8 cellular contexts compared by ENCODE assay signal in the genomic region with DNA sequence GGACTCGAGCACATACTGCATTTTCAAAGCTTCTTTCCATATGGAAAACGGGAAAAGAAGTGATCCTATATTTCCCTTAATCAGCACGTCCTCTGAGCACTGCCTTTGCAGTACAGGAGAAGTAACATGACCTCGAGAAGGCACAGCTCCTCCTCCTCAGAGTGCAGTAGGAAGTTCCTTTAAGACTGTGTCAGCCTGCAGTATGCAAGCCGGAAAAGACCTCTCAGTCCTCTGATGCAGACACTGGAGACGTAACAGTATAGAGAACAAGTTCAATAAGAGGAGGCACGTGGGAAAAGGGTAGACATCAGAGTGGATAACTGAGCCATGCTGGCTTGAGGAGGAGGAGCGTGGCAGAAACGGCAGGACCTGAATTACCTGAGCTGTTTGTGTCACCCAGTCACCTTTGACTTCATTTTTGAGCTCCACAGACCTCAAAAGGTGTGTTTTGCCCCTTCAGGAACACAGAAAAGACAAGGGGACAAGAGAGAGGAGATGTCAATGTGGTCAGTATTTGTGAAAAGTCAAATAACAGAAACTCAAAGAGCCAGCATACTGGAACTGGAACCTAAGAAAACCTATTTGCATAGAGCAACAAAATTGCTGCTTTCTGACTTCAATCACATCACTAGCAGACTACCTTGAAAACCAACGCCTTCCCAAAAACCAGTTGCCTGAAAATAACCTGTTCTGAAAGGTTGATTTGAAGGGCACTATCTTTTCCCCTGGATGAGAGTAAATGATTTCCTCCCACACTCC. TPM values are rescaled to one million over a fixed set of nuclear protein-coding genes. Genes with fewer than 3 reads are reported as not detected.
DNase-seq lines count a peak whose midpoint lies in the region; ATAC-seq, FAIRE-seq and TF ChIP-seq lines count a peak whose summit lies in the region.

No MANE protein-coding gene starts in this region.

- POLR2A ChIA-PET in WTC11 (lab: Charles Lee) (no interaction called here), H1 (lab: Charles Lee; ENCODE audit: partially characterized antibody) (interaction anchor here (0.6 to 0.9 kb wide), 2 partner anchors 17 to 1129 kb away, joined by 3 read pairs; no protein-coding TSS in a partner anchor)
- POLR2A ChIA-PET in naive thymus-derived CD4-positive, alpha-beta T cell (lab: Charles Lee) = interaction anchor here (0.5 to 1.9 kb wide), 7 partner anchors 21 to 195 kb away, joined by 3 to 14 read pairs (median 3); partner anchors contain the start of gene IRF2

- H3K27me3 Mint-ChIP-seq in WTC11 (ENCODE audit: low read depth) = no peaks in the 10 kb centered on the region
- no peaks in the 10 kb centered on the region for H3K27me3 Mint-ChIP-seq in naive thymus-derived CD4-positive, alpha-beta T cell

- TF ChIP-seq EP300 in H1 (IDR thresholded peaks at IDR 0.05; ENCODE audit: borderline replicate concordance in 1 of 2, low read depth in 2 of 2, low read length in 2 of 2) = no peak

- H4K8ac ChIP-seq in H1 (ENCODE audit: extremely low read depth, insufficient read depth, low read length) = no peak overlapping the region

- no peak for TF ChIP-seq CTCF in WTC11 (IDR thresholded peaks at IDR 0.05)
- no peak for TF ChIP-seq CTCF in H1 (IDR thresholded peaks at IDR 0.05; ENCODE audit: control extremely low read depth in 1 of 3, insufficient read depth in 1 of 3, low read depth in 1 of 3, low read length in 3 of 3)

- H4K91ac ChIP-seq in H1 (replicated peaks; ENCODE audit: insufficient read length, low read length) = no peak overlapping the region

- H3K18ac ChIP-seq in H1 (ENCODE audit: extremely low read depth, low read length) = no peak overlapping the region

- H3K4me3 Mint-ChIP-seq in WTC11 = no peak overlapping the region; the same call in 1 of the 2 replicates
- H3K4me3 Mint-ChIP-seq in naive thymus-derived CD4-positive, alpha-beta T cell = peak overlapping the region; percentile 22 to 86 (median 70)

- 0 out of 2 replicates have a peak overlapping the region, but pooled peaks have one; percentile 44 for H2BK20ac ChIP-seq in H1 (ENCODE audit: low read length)

- H3K79me1 ChIP-seq in H1 (ENCODE audit: low read depth, low read length) = peaks cover 6% of the 10 kb centered on the region; the same call in 1 of the 2 replicates

- H2BK120ac ChIP-seq in H1 (replicated peaks; ENCODE audit: low read depth, low read length) = no peak overlapping the region

- 53% methylated on average over 10 of the region's 10 CpGs; no CpG with 5 or more reads in 1 of the 2 experiments for WGBS in H1 (ENCODE audit: extremely low coverage in 1 of 2, insufficient coverage in 1 of 2, insufficient read length in 1 of 2, insufficient replicate concordance in 2 of 2, low coverage in 1 of 2, low lambda C conversion rate in 2 of 2, missing lambda C conversion rate in 1 of 2), 2 experiments

- no peak overlapping the region for H2AFZ ChIP-seq in H1 (ENCODE audit: low read length)

- no peak overlapping the region for H3K23ac ChIP-seq in H1 (ENCODE audit: insufficient read length)

- no peak overlapping the region for H2AK5ac ChIP-seq in H1 (ENCODE audit: low read depth, low read length)

- no peaks in the 10 kb centered on the region; the same call in 1 of the 2 replicates for H3K36me3 Mint-ChIP-seq in WTC11
- peaks cover 0 to 23% (median 11%) of the 10 kb centered on the region in 5 donors for H3K36me3 Mint-ChIP-seq in naive thymus-derived CD4-positive, alpha-beta T cell

- CTCF ChIA-PET in WTC11 (lab: Charles Lee) = interaction anchor here (1.3 to 1.4 kb wide), 2 partner anchors 9 to 189 kb away, joined by 3 to 4 read pairs; no protein-coding TSS in a partner anchor
- CTCF ChIA-PET in H1 (lab: Charles Lee; ENCODE audit: partially characterized antibody) = interaction anchor here (1.0 to 1.9 kb wide), 2 partner anchors 12 to 53 kb away, joined by 3 to 4 read pairs; no protein-coding TSS in a partner anchor
- CTCF ChIA-PET in naive thymus-derived CD4-positive, alpha-beta T cell (lab: Charles Lee) = no interaction called here

- TF ChIP-seq POLR2A in H1 (IDR thresholded peaks at IDR 0.05; ENCODE audit: control extremely low read depth in 1 of 2, low read depth in 2 of 2, low read length in 2 of 2) = no peak

- H3K4me1 Mint-ChIP-seq in WTC11 = peaks cover 83% of the 10 kb centered on the region
- H3K4me1 Mint-ChIP-seq in naive thymus-derived CD4-positive, alpha-beta T cell = peaks cover 70 to 96% (median 88%) of the 10 kb centered on the region in 7 donors

- peak overlapping the region; percentile 5; the same call in 1 of the 2 replicates for H2BK15ac ChIP-seq in H1 (ENCODE audit: low read length)

- peak; percentile 54 for DNase-seq in Daoy (ENCODE audit: low read depth)
- DNase-seq in WTC11 (ENCODE audit: low spot score) = no peak
- DNase-seq in H1 (ENCODE audit: low read depth in 1 of 2, low spot score in 2 of 2) = no peak
- DNase-seq in naive thymus-derived CD4-positive, alpha-beta T cell = peak in 8 of 9 donors; percentile 14 to 82 (median 66)
- no peak for DNase-seq in NCI-H146 (lab: John Stamatoyannopoulos, UW)
- DNase-seq in NCI-H2029 treated with DMSO at 0.1 percent for 48 hours (lab: John Stamatoyannopoulos, UW) = no peak

- no peak overlapping the region for H3K27ac ChIP-seq in H1 (ENCODE audit: low read depth, low read length)
- peak overlapping the region; percentile 65 for H3K27ac ChIP-seq in naive thymus-derived CD4-positive, alpha-beta T cell (ENCODE audit: low read depth, low read length)

- no peak overlapping the region for H3K14ac ChIP-seq in H1 (ENCODE audit: insufficient read length)

- peaks cover 3 to 6% of the 10 kb centered on the region in 2 experiments for H4K20me1 ChIP-seq in H1 (replicated peaks in 1 of 2; ENCODE audit: control insufficient read depth in 1 of 2, insufficient read depth in 2 of 2, low read length in 2 of 2)

- no peak overlapping the region for H3K9ac ChIP-seq in H1 (replicated peaks in 1 of 4; ENCODE audit: extremely low read depth in 1 of 4, low read depth in 3 of 4, low read length in 3 of 4)

- no peaks in the 10 kb centered on the region for H3K36me3 ChIP-seq in H1 (ENCODE audit: control insufficient read depth in 2 of 4, insufficient read depth in 4 of 4, low read length in 3 of 4)
- H3K36me3 ChIP-seq in naive thymus-derived CD4-positive, alpha-beta T cell (ENCODE audit: control insufficient read depth in 2 of 3, insufficient read depth in 3 of 3, low read length in 3 of 3) = peaks cover 0 to 16% (median 0%) of the 10 kb centered on the region in 3 experiments

- peak overlapping the region; percentile 92 for H3K27ac Mint-ChIP-seq in WTC11
- peak overlapping the region; percentile 65 to 98 (median 95) for H3K27ac Mint-ChIP-seq in naive thymus-derived CD4-positive, alpha-beta T cell

- H3K4me1 ChIP-seq in H1 (replicated peaks in 1 of 4; ENCODE audit: control insufficient read depth in 3 of 4, insufficient read depth in 4 of 4, low read length in 3 of 4) = peaks cover 9 to 25% (median 15%) of the 10 kb centered on the region in 4 experiments
- H3K4me1 ChIP-seq in naive thymus-derived CD4-positive, alpha-beta T cell (ENCODE audit: control insufficient read depth in 2 of 2, insufficient read depth in 2 of 2, low read length in 2 of 2) = peaks cover 18 to 24% of the 10 kb centered on the region in 2 donors

- peaks cover 0 to 94% of the 10 kb centered on the region in 2 experiments; a peak in 3 of 4 replicates for H3K79me2 ChIP-seq in H1 (ENCODE audit: control insufficient read depth in 1 of 2, insufficient read depth in 2 of 2, low read length in 2 of 2)

- H3K23me2 ChIP-seq in H1 (ENCODE audit: low read depth, low read length) = no peaks in the 10 kb centered on the region

- H3K56ac ChIP-seq in H1 (replicated peaks; ENCODE audit: insufficient read length, low read depth, low read length) = no peak overlapping the region

- peak overlapping the region; percentile 11 for H2BK12ac ChIP-seq in H1 (ENCODE audit: low read depth, low read length)

- no peak for FAIRE-seq in H1 (lab: Jason Lieb, UNC)

- H3K4ac ChIP-seq in H1 (replicated peaks; ENCODE audit: insufficient read length, low read depth, low read length) = no peak overlapping the region

- H2BK5ac ChIP-seq in H1 (ENCODE audit: low read depth, low read length) = peak overlapping the region; percentile 20

- intact Hi-C loops in naive thymus-derived CD4-positive, alpha-beta T cell (cut with micrococcal nuclease) = loop anchor here (1.0 to 5.0 kb wide), 6 partner anchors 8 to 85 kb away; partner anchors contain the start of gene IRF2 (in 2 of the 2)

- TF ChIP-seq RAD21 in H1 (IDR thresholded peaks at IDR 0.05 in 1 of 2, conservative IDR thresholded peaks at IDR 0.05 in 1 of 2; ENCODE audit: low read depth in 2 of 2, low read length in 2 of 2) = no peak

- peak overlapping the region; percentile 30 to 31; a peak in 3 of 4 replicates for H3K4me2 ChIP-seq in H1 (ENCODE audit: insufficient read depth in 1 of 2, low read depth in 2 of 2, low read length in 2 of 2)

- ATAC-seq in GM21423 (IDR thresholded peaks at IDR 0.05; ENCODE audit: unreplicated experiment) (peak; percentile 51), HG03575 (IDR thresholded peaks at IDR 0.05; ENCODE audit: extremely low read depth, insufficient number of reproducible peaks, low FRiP score, unreplicated experiment) (peak; percentile 43), WTC11 (peak; percentile 83)
- ATAC-seq in naive thymus-derived CD4-positive, alpha-beta T cell = peak; percentile 98

- H3K9me3 ChIP-seq in H1 (ENCODE audit: insufficient read depth in 2 of 2, low read depth in 1 of 2, low read length in 1 of 2) = no peaks in the 10 kb centered on the region
- H3K9me3 ChIP-seq in naive thymus-derived CD4-positive, alpha-beta T cell (ENCODE audit: control insufficient read depth in 2 of 3, low read length in 3 of 3) = no peaks in the 10 kb centered on the region

- H3K4me3 ChIP-seq in H1 (ENCODE audit: extremely low read depth in 1 of 4, insufficient read depth in 2 of 4, low read depth in 3 of 4, low read length in 4 of 4) = no peak overlapping the region
- peak overlapping the region; percentile 10 for H3K4me3 ChIP-seq in naive thymus-derived CD4-positive, alpha-beta T cell (ENCODE audit: low read length)

- H3K9me3 Mint-ChIP-seq in WTC11 = no peaks in the 10 kb centered on the region
- H3K9me3 Mint-ChIP-seq in naive thymus-derived CD4-positive, alpha-beta T cell = no peaks in the 10 kb centered on the region

- H3K27me3 ChIP-seq in H1 (replicated peaks in 1 of 4; ENCODE audit: control insufficient read depth in 3 of 4, extremely low read depth in 1 of 4, insufficient read depth in 3 of 4, low read length in 3 of 4) = no peaks in the 10 kb centered on the region
- no peaks in the 10 kb centered on the region for H3K27me3 ChIP-seq in naive thymus-derived CD4-positive, alpha-beta T cell (ENCODE audit: control insufficient read depth in 2 of 2, insufficient read depth in 2 of 2, low read length in 2 of 2)

- H4K5ac ChIP-seq in H1 (ENCODE audit: insufficient read length, low read depth, low read length) = no peak overlapping the region

RNA-seq across cellular contexts. Expression of gene IRF2, which starts 20.8 kb away (rescaled TPM):
- total RNA-seq in Daoy (2014; rRNA removed; shearing (Covaris generic)) = 10.7 and 33.4 TPM in 2 replicates
- total RNA-seq in WTC11 (2021) = 9.3 to 11.8 TPM (median 11.3 TPM) in 3 replicates
- total RNA-seq in H1 (2021; fragmentation: NEBNext Ultra II Directional; extraction: Animal tissue kit (Norgen Biotek cat#: 25700)) = 12.5 and 13.8 TPM in 2 replicates
- polyA plus RNA-seq in H1 (2011; rRNA removed) = 10.7 and 17.0 TPM in 2 replicates
- polyA plus RNA-seq in H1 (2011; cell fraction: cytosol; rRNA removed) = 11.9 TPM
- polyA plus RNA-seq in H1 (2011; cell fraction: nucleus; rRNA removed) = 10.1 TPM
- 11.2 to 13.5 TPM (median 13.0 TPM) in 4 replicates for polyA plus RNA-seq in H1 (2012, experiment 1 of 2)
- 3.0 TPM for polyA plus RNA-seq in H1 (2012, experiment 2 of 2)
- 8.7 TPM for polyA plus RNA-seq in H1 (2013, experiment 1 of 2)
- 6.7 TPM for polyA plus RNA-seq in H1 (2013, experiment 2 of 2)
- polyA minus RNA-seq in H1 (2011; rRNA and poly(A)+ RNA removed) = 19.2 and 25.2 TPM in 2 replicates
- 19.8 TPM for polyA minus RNA-seq in H1 (2011; cell fraction: cytosol; rRNA and poly(A)+ RNA removed)
- 16.6 TPM for polyA minus RNA-seq in H1 (2011; cell fraction: nucleus; rRNA and poly(A)+ RNA removed)
- 10 to 100 TPM; 31.2 to 86.3 (median 75.0) TPM for total RNA-seq in naive thymus-derived CD4-positive, alpha-beta T cell
- polyA plus RNA-seq in naive thymus-derived CD4-positive, alpha-beta T cell = 10 to 100 TPM; 83.5 to 87.0 TPM

Comparison
In these comparisons a context has a peak if more than half of its experiments do, and no peak if none do; other contexts are left out.
1. DNase-seq: peak in Daoy (single experiment) and naive thymus-derived CD4-positive, alpha-beta T cell (8 of 9); none in WTC11 (single experiment), H1 (0 of 2), NCI-H146 (single experiment) and NCI-H2029 treated with DMSO at 0.1 percent for 48 hours (single experiment).
2. ATAC-seq: peak in every context shown above with its lines; median percentile 98 in naive thymus-derived CD4-positive, alpha-beta T cell; 83 in WTC11; 51 in GM21423; 43 in HG03575.